Comparison of ENCODE assay signal across 14 cellular contexts in the genomic region with DNA sequence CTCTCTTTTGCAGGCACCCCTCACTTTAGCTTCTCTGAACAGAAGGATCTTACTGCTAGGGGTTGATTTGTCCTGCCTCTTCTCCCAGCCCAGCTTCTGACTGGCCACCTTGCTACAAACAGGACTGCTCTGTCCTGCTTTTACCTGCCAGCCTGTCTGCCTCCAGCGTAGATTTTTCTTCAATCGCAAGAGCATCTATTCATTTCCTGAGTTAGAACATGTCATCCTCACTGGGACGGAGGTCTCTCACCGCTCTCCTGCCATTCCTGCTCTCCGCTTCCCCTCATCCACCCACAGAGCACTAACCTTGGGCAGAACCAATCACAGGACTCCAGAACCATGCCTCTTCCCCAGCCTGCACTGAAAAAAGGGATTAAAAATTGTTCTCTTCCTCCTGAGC. TPM values are rescaled to one million over a fixed set of nuclear protein-coding genes. Genes with fewer than 3 reads are reported as not detected.
A peak's percentile ranks its signal among the peaks of the same experiment; 100 is the strongest.
DNase-seq lines count a peak whose midpoint lies in the region; ATAC-seq and TF ChIP-seq lines count a peak whose summit lies in the region.
"Had no signal": no experiment of that assay in that cellular context is flagged by ENCODE, and none has a peak within 500 bp of the region (broad histone marks: within the 10 kb centered on the region; RNA-seq: fewer than 3 reads in every experiment).

No MANE protein-coding gene starts in this region.

- TF ChIP-seq CTCF in PC-9 (conservative IDR thresholded peaks at IDR 0.05) (no peak), mucosa of descending colon (IDR thresholded peaks at IDR 0.05) (no peak)

- no peak for DNase-seq in PC-9
- DNase-seq in mucosa of descending colon: peak in 1 of 3 donors; percentile 36
- DNase-seq in substantia nigra (lab: John Stamatoyannopoulos, UW): no peak
- no peak for DNase-seq in naive thymus-derived CD4-positive, alpha-beta T cell
- DNase-seq in NCI-H2171 treated with DMSO at 0.1 percent for 48 hours (lab: John Stamatoyannopoulos, UW): no peak
- DNase-seq: activated CD4-positive, alpha-beta T cell treated with anti-CD3 and anti-CD28 coated beads, Interleukin-2, amount 10 ng/mL, durations not matched to agents 24 days and 14 days; activated T-cell treated with anti-CD3 and anti-CD28 coated beads for 4 hours; naive B cell had no signal

- intact Hi-C loops in PC-9 (cut with micrococcal nuclease; ENCODE audit: unreplicated experiment): loop anchor here (10.0 kb wide), 1 partner anchor 128 kb away; no protein-coding TSS in a partner anchor
- intact Hi-C loops in mucosa of descending colon (cut with DNase I, micrococcal nuclease): no loop called here
- intact Hi-C loops in naive thymus-derived CD4-positive, alpha-beta T cell (cut with micrococcal nuclease): loop anchor here in 1 of 2 donors (10.0 kb wide), 4 partner anchors 498 to 1168 kb away; a partner anchor contains a TSS

- ATAC-seq in mucosa of descending colon: no peak
- no peak for ATAC-seq in naive thymus-derived CD4-positive, alpha-beta T cell
- no peak for ATAC-seq in esophagus mucosa
- ATAC-seq: activated naive CD4-positive, alpha-beta T cell treated with anti-CD3 and anti-CD28 coated beads, Interleukin-2, amount 50 U/mL, for 72 hours; stimulated activated effector memory CD8-positive, alpha-beta T cell treated with anti-CD3 and anti-CD28 coated beads, Interleukin-12 subunit alpha, Interleukin-12 subunit beta, amount 100 ng/mL, for 72 hours had no signal

- H2AFZ ChIP-seq in PC-9: no peak overlapping the region

- no peaks in the 10 kb centered on the region for H3K9me3 ChIP-seq in PC-9 (ENCODE audit: insufficient read depth, low read depth)
- no peaks in the 10 kb centered on the region for H3K9me3 ChIP-seq in mucosa of descending colon
- H3K9me3 ChIP-seq in naive thymus-derived CD4-positive, alpha-beta T cell (ENCODE audit: control insufficient read depth in 2 of 3, low read length in 3 of 3): no peaks in the 10 kb centered on the region
- H3K9me3 ChIP-seq: SJCRH30 had no signal

- peaks cover 8 to 19% (median 18%) of the 10 kb centered on the region in 7 donors for H3K4me1 Mint-ChIP-seq in naive thymus-derived CD4-positive, alpha-beta T cell

- H3K27me3 Mint-ChIP-seq in naive thymus-derived CD4-positive, alpha-beta T cell: peaks cover 0 to 27% (median 0%) of the 10 kb centered on the region in 5 donors

- POLR2A ChIA-PET in PC-9 (lab: Charles Lee; ENCODE audit: unreplicated experiment): interaction anchor here (0.8 kb wide), 1 partner anchor 42 kb away, joined by 9 read pairs; no protein-coding TSS in a partner anchor
- POLR2A ChIA-PET in naive thymus-derived CD4-positive, alpha-beta T cell (lab: Charles Lee): no interaction called here

- H3K36me3 Mint-ChIP-seq in naive thymus-derived CD4-positive, alpha-beta T cell: no peaks in the 10 kb centered on the region
- H3K36me3 Mint-ChIP-seq: naive B cell; stimulated activated effector memory CD8-positive, alpha-beta T cell treated with anti-CD3 and anti-CD28 coated beads, Interleukin-12 subunit alpha, Interleukin-12 subunit beta, amount 100 ng/mL, for 72 hours had no signal

- peaks cover 15% of the 10 kb centered on the region for H3K79me2 ChIP-seq in PC-9 (ENCODE audit: low read depth)

- no TSS peak for BruUV-seq in PC-9 (replicated peaks; lab: Mats Ljungman, UMichigan)

- H3K4me1 ChIP-seq in PC-9 (replicated peaks; ENCODE audit: insufficient read depth) (peaks cover 25% of the 10 kb centered on the region), mucosa of descending colon (ENCODE audit: low read depth) (peaks cover 38% of the 10 kb centered on the region)
- H3K4me1 ChIP-seq in naive thymus-derived CD4-positive, alpha-beta T cell (ENCODE audit: control insufficient read depth in 2 of 2, insufficient read depth in 2 of 2, low read length in 2 of 2): peaks cover 0 to 16% of the 10 kb centered on the region in 2 donors

- no peak overlapping the region for H3K27ac ChIP-seq in PC-9
- H3K27ac ChIP-seq in cingulate gyrus (ENCODE audit: low read depth, low read length): peak overlapping the region; percentile 90
- peak overlapping the region; percentile 93 for H3K27ac ChIP-seq in substantia nigra (ENCODE audit: low read depth, low read length, poor library complexity, severe bottlenecking)
- no peak overlapping the region for H3K27ac ChIP-seq in naive thymus-derived CD4-positive, alpha-beta T cell (ENCODE audit: low read depth, low read length)
- H3K27ac ChIP-seq: C4-2B, SJCRH30 had no signal

- CTCF ChIA-PET in PC-9 (lab: Charles Lee): interaction anchor here (1.4 kb wide), 1 partner anchor 500 kb away, joined by 4 read pairs; no protein-coding TSS in a partner anchor
- CTCF ChIA-PET in naive thymus-derived CD4-positive, alpha-beta T cell (lab: Charles Lee): interaction anchor here (1.2 kb wide), 1 partner anchor 9 kb away, joined by 3 read pairs; no protein-coding TSS in a partner anchor

- H3K4me3 ChIP-seq in PC-9 (no peak overlapping the region), mucosa of descending colon (peak overlapping the region; percentile 7)
- H3K4me3 ChIP-seq in naive thymus-derived CD4-positive, alpha-beta T cell (ENCODE audit: low read length): no peak overlapping the region
- H3K4me3 ChIP-seq: SJCRH30 had no signal

- no peak overlapping the region for H3K4me3 Mint-ChIP-seq in naive thymus-derived CD4-positive, alpha-beta T cell
- H3K4me3 Mint-ChIP-seq: activated CD4-positive, alpha-beta T cell treated with anti-CD3 and anti-CD28 coated beads, Interleukin-2, amount 10 ng/mL, durations not matched to agents 24 days and 14 days; naive B cell; stimulated activated effector memory CD8-positive, alpha-beta T cell treated with anti-CD3 and anti-CD28 coated beads, Interleukin-12 subunit alpha, Interleukin-12 subunit beta, amount 100 ng/mL, for 72 hours had no signal

- H3K9me2 ChIP-seq in PC-9 (ENCODE audit: insufficient read depth): no peaks in the 10 kb centered on the region

- H3K4me2 ChIP-seq in PC-9: peak overlapping the region; percentile 9; the same call in 1 of the 2 replicates

- no peaks in the 10 kb centered on the region for H3K27me3 ChIP-seq in PC-9 (ENCODE audit: insufficient read depth, low read depth)
- H3K27me3 ChIP-seq in naive thymus-derived CD4-positive, alpha-beta T cell (ENCODE audit: control insufficient read depth in 2 of 2, insufficient read depth in 2 of 2, low read length in 2 of 2): no peaks in the 10 kb centered on the region
- H3K27me3 ChIP-seq: SJCRH30 had no signal

- no peaks in the 10 kb centered on the region for H3K9me3 Mint-ChIP-seq in naive thymus-derived CD4-positive, alpha-beta T cell
- H3K9me3 Mint-ChIP-seq: activated CD4-positive, alpha-beta T cell treated with anti-CD3 and anti-CD28 coated beads, Interleukin-2, amount 10 ng/mL, durations not matched to agents 24 days and 14 days; activated naive CD4-positive, alpha-beta T cell treated with anti-CD3 and anti-CD28 coated beads, Interleukin-2, amount 50 U/mL, for 72 hours; stimulated activated effector memory CD8-positive, alpha-beta T cell treated with anti-CD3 and anti-CD28 coated beads, Interleukin-12 subunit alpha, Interleukin-12 subunit beta, amount 100 ng/mL, for 72 hours had no signal

- no peaks in the 10 kb centered on the region for H3K36me3 ChIP-seq in PC-9 (ENCODE audit: low read depth)
- no peaks in the 10 kb centered on the region for H3K36me3 ChIP-seq in mucosa of descending colon (ENCODE audit: low read depth)
- H3K36me3 ChIP-seq in naive thymus-derived CD4-positive, alpha-beta T cell (ENCODE audit: control insufficient read depth in 2 of 3, insufficient read depth in 3 of 3, low read length in 3 of 3): no peaks in the 10 kb centered on the region
- H3K36me3 ChIP-seq: SJCRH30 had no signal

- H4K20me1 ChIP-seq in PC-9 (ENCODE audit: insufficient read depth): no peaks in the 10 kb centered on the region

- H3K27ac Mint-ChIP-seq in naive thymus-derived CD4-positive, alpha-beta T cell: no peak overlapping the region
- H3K27ac Mint-ChIP-seq: activated CD4-positive, alpha-beta T cell treated with anti-CD3 and anti-CD28 coated beads, Interleukin-2, amount 10 ng/mL, durations not matched to agents 24 days and 14 days; activated naive CD4-positive, alpha-beta T cell treated with anti-CD3 and anti-CD28 coated beads, Interleukin-2, amount 50 U/mL, for 72 hours; naive B cell; stimulated activated effector memory CD8-positive, alpha-beta T cell treated with anti-CD3 and anti-CD28 coated beads, Interleukin-12 subunit alpha, Interleukin-12 subunit beta, amount 100 ng/mL, for 72 hours had no signal

- H3F3A ChIP-seq in PC-9 (ENCODE audit: insufficient read depth, low read depth): peaks cover under 1% of the 10 kb centered on the region; the same call in 1 of the 2 replicates

RNA-seq across cellular contexts. Expression of a gene that starts 3.5 kb away (rescaled TPM):
- 110 and 113 TPM in 2 replicates for total RNA-seq in PC-9 (2021)
- total RNA-seq in mucosa of descending colon: 100 to 1,000 TPM; 342 to 860 (median 744) TPM
- 10 to 100 TPM in 1 of 5 experiments, 1 to 10 TPM in 4; 1.8 to 10.6 (median 2.3) TPM for total RNA-seq in naive thymus-derived CD4-positive, alpha-beta T cell
- polyA plus RNA-seq in naive thymus-derived CD4-positive, alpha-beta T cell: under 1 TPM; 0.54 to 0.66 TPM
- 125 TPM for total RNA-seq in esophagus mucosa

Comparison
In these comparisons a context has a peak if more than half of its experiments do, and no peak if none do; other contexts are left out.
1. H3K27ac ChIP-seq: peak in cingulate gyrus (single experiment) and substantia nigra (single experiment); none in PC-9 (single experiment) and naive thymus-derived CD4-positive, alpha-beta T cell (single experiment).